In genomic region chr10:109996766-109997171, GRCh38 we compare ENCODE assay signal across 2 cellular contexts.
TF ChIP-seq lines count a peak whose summit lies in the region.

No MANE protein-coding gene starts in this region.

TF ChIP-seq in K562, 482 proteins besides CTCF, POLR2A, EP300 and RAD21:
- TF ChIP-seq ZNF639 (CRISPR knock-in tag; conservative IDR thresholded peaks at IDR 0.05 in 1 of 2, IDR thresholded peaks at IDR 0.05 in 1 of 2) (no peak), ZBTB2 (IDR thresholded peaks at IDR 0.05) (no peak), HMBOX1 (IDR thresholded peaks at IDR 0.05) (no peak; the same call in 1 of the 2 replicates), XRCC5 (IDR thresholded peaks at IDR 0.05; ENCODE audit: low read depth, low read length) (no peak), SMARCE1 (IDR thresholded peaks at IDR 0.05) (no peak), ZBTB40 (IDR thresholded peaks at IDR 0.05) (no peak), ZBTB40 (CRISPR knock-in tag; IDR thresholded peaks at IDR 0.05) (no peak), MAFK (IDR thresholded peaks at IDR 0.05; ENCODE audit: low read length) (no peak), CEBPG (CRISPR knock-in tag; IDR thresholded peaks at IDR 0.05) (no peak), CEBPG (tag; conservative IDR thresholded peaks at IDR 0.05 in 1 of 2, IDR thresholded peaks at IDR 0.05 in 1 of 2) (no peak)

TF ChIP-seq in SK-N-SH treated with all-trans-retinoic acid at 6 μM for 48 hours, 23 proteins besides CTCF, POLR2A, EP300 and RAD21 (continued from another document):
- TF ChIP-seq ZC3H10 (CRISPR knock-in tag; IDR thresholded peaks at IDR 0.05) = no peak
- TF ChIP-seq CSRNP3 (CRISPR knock-in tag; IDR thresholded peaks at IDR 0.05) = no peak
- no peak for TF ChIP-seq OSR1 (CRISPR knock-in tag; IDR thresholded peaks at IDR 0.05)
- TF ChIP-seq ARNTL (CRISPR knock-in tag; IDR thresholded peaks at IDR 0.05; ENCODE audit: borderline replicate concordance, low read depth) = no peak
- TF ChIP-seq BACH2 (CRISPR knock-in tag; IDR thresholded peaks at IDR 0.05; ENCODE audit: borderline replicate concordance) = no peak
- no peak for TF ChIP-seq SNAI2 (CRISPR knock-in tag; IDR thresholded peaks at IDR 0.05)
TF ChIP-seq in SK-N-SH treated with all-trans-retinoic acid at 6 μM for 48 hours: peak in this region for 0.
